16 cellular contexts compared by ENCODE assay signal in genomic region chr2:163715199-163715598, GRCh38. TPM values are rescaled to one million over a fixed set of nuclear protein-coding genes. Genes with fewer than 3 reads are reported as not detected.
DNase-seq lines count a peak whose midpoint lies in the region; ATAC-seq and TF ChIP-seq lines count a peak whose summit lies in the region.
"Had no signal": no experiment of that assay in that cellular context is flagged by ENCODE, and none has a peak within 500 bp of the region (broad histone marks: within the 10 kb centered on the region; RNA-seq: fewer than 3 reads in every experiment).

No MANE protein-coding gene starts in this region.

- CTCF ChIA-PET in MCF 10A (lab: Yijun Ruan, JAX) = no interaction called here
- CTCF ChIA-PET in CD8-positive, alpha-beta T cell (lab: Charles Lee) = no interaction called here

- WGBS in liver = 44% methylated on average over 8 of the region's 8 CpGs

- H3K4me1 ChIP-seq in breast epithelium = no peaks in the 10 kb centered on the region
- H3K4me1 ChIP-seq in liver (ENCODE audit: control insufficient read depth in 4 of 4, insufficient read depth in 4 of 4, low read length in 3 of 4) = peaks cover 2 to 40% (median 31%) of the 10 kb centered on the region in 4 donors
- H3K4me1 ChIP-seq in CD8-positive, alpha-beta T cell (ENCODE audit: insufficient read depth, low read length) = no peaks in the 10 kb centered on the region
- H3K4me1 ChIP-seq: BLaER1 treated with 17β-estradiol and CSF1 and Interleukin-3, amounts not matched to agents 10 nM and 100 nM had no signal

- H3K27ac Mint-ChIP-seq in MCF 10A (ENCODE audit: low read depth, unreplicated experiment) (peak overlapping the region; percentile 7), brain (peak overlapping the region in 4 of 5 experiments; percentile 25 to 93 (median 67))
- H3K27ac Mint-ChIP-seq in CD8-positive, alpha-beta T cell = no peak overlapping the region

- no peak for TF ChIP-seq RAD21 in liver (IDR thresholded peaks at IDR 0.05)

- intact Hi-C loops in MCF 10A (cut with micrococcal nuclease) (no loop called here), breast epithelium (cut with DNase I; ENCODE audit: low total_unique reads) (no loop called here)
- intact Hi-C loops in CD8-positive, alpha-beta T cell (cut with DNase I, micrococcal nuclease) = no loop called here

- no peaks in the 10 kb centered on the region for H3K27me3 Mint-ChIP-seq in MCF 10A (ENCODE audit: insufficient read depth, unreplicated experiment)
- H3K27me3 Mint-ChIP-seq in brain = peaks cover 4% of the 10 kb centered on the region
- H3K27me3 Mint-ChIP-seq in CD8-positive, alpha-beta T cell (ENCODE audit: low read depth) = no peaks in the 10 kb centered on the region

- ATAC-seq in CD8-positive, alpha-beta T cell = no peak
- ATAC-seq: K562 had no signal

- no peak for TF ChIP-seq CTCF in MCF 10A (IDR thresholded peaks at IDR 0.05; ENCODE audit: unreplicated experiment)
- no peak for TF ChIP-seq CTCF in breast epithelium (IDR thresholded peaks at IDR 0.05)
- TF ChIP-seq CTCF in brain (conservative IDR thresholded peaks at IDR 0.05) = no peak
- no peak for TF ChIP-seq CTCF in liver (IDR thresholded peaks at IDR 0.05; ENCODE audit: low read depth, low read length, missing input control)
- TF ChIP-seq CTCF in CD8-positive, alpha-beta T cell (IDR thresholded peaks at IDR 0.05) = no peak

- H3K36me3 ChIP-seq in breast epithelium (no peaks in the 10 kb centered on the region), liver (ENCODE audit: control insufficient read depth in 4 of 4, insufficient read depth in 3 of 4, low read depth in 1 of 4, low read length in 3 of 4) (no peaks in the 10 kb centered on the region)
- no peaks in the 10 kb centered on the region for H3K36me3 ChIP-seq in CD8-positive, alpha-beta T cell (ENCODE audit: insufficient read depth, low read length)
- H3K36me3 ChIP-seq: BLaER1 treated with 17β-estradiol and CSF1 and Interleukin-3, amounts not matched to agents 10 nM and 100 nM; HAP-1; MG63 had no signal

- H3K9me3 Mint-ChIP-seq in MCF 10A (ENCODE audit: unreplicated experiment) = no peaks in the 10 kb centered on the region
- H3K9me3 Mint-ChIP-seq in brain = no peaks in the 10 kb centered on the region
- H3K9me3 Mint-ChIP-seq in CD8-positive, alpha-beta T cell = no peaks in the 10 kb centered on the region

- H3K9ac ChIP-seq in liver (ENCODE audit: low read depth in 1 of 2, low read length in 2 of 2) = no peak overlapping the region
- H3K9ac ChIP-seq: BLaER1 treated with 17β-estradiol and CSF1 and Interleukin-3, amounts not matched to agents 10 nM and 100 nM had no signal

- H3K27ac ChIP-seq in breast epithelium (no peak overlapping the region), liver (ENCODE audit: low read depth in 1 of 2, low read length in 2 of 2) (peak overlapping the region; percentile 26 to 67), substantia nigra (ENCODE audit: low read depth, low read length, poor library complexity, severe bottlenecking) (peak overlapping the region; percentile 67)
- no peak overlapping the region for H3K27ac ChIP-seq in CD8-positive, alpha-beta T cell (ENCODE audit: low read depth, low read length)
- H3K27ac ChIP-seq: BLaER1 treated with 17β-estradiol and CSF1 and Interleukin-3, amounts not matched to agents 10 nM and 100 nM had no signal

- H3K36me3 Mint-ChIP-seq in MCF 10A (ENCODE audit: insufficient read depth, unreplicated experiment) (no peaks in the 10 kb centered on the region), brain (no peaks in the 10 kb centered on the region)
- H3K36me3 Mint-ChIP-seq in CD8-positive, alpha-beta T cell = no peaks in the 10 kb centered on the region

- no TSS peak for BruUV-seq in MCF 10A (replicated peaks; lab: Mats Ljungman, UMichigan)

- POLR2A ChIA-PET in MCF 10A (lab: Yijun Ruan, JAX) = interaction anchor here (0.7 kb wide), 1 partner anchor 14 kb away, joined by 3 read pairs; no protein-coding TSS in a partner anchor
- POLR2A ChIA-PET in CD8-positive, alpha-beta T cell (lab: Charles Lee) = no interaction called here

- no peak for DNase-seq in MCF 10A (ENCODE audit: unreplicated experiment)
- DNase-seq in breast epithelium (ENCODE audit: low spot score in 2 of 2) = no peak
- DNase-seq in substantia nigra (lab: John Stamatoyannopoulos, UW) = peak in 7 of 49 donors; percentile 6 to 51 (median 30)
- no peak for DNase-seq in activated CD4-positive, CD25-positive, alpha-beta regulatory T cell (lab: John Stamatoyannopoulos, UW)
- DNase-seq in erythroblast (lab: John Stamatoyannopoulos, UW) = no peak
- DNase-seq in CD8-positive, alpha-beta T cell = no peak
- DNase-seq: MG63, NCI-H1092 treated with DMSO at 0.1 percent for 48 hours, NCI-H1694 treated with DMSO at 0.1 percent for 48 hours, NCI-H446 treated with DMSO at 0.1 percent for 48 hours, SHP77 treated with DMSO at 0.1 percent for 48 hours had no signal

- no peak overlapping the region for H3K4me3 ChIP-seq in breast epithelium
- H3K4me3 ChIP-seq in liver (ENCODE audit: low read depth in 1 of 3, low read length in 3 of 3) = no peak overlapping the region
- no peak overlapping the region for H3K4me3 ChIP-seq in CD8-positive, alpha-beta T cell (ENCODE audit: low read depth, low read length)
- H3K4me3 ChIP-seq: BLaER1 treated with 17β-estradiol and CSF1 and Interleukin-3, amounts not matched to agents 10 nM and 100 nM; HAP-1; K562; MG63 had no signal

- H3K9me3 ChIP-seq in breast epithelium (no peaks in the 10 kb centered on the region), liver (ENCODE audit: control insufficient read depth in 4 of 4, low read length in 3 of 4) (no peaks in the 10 kb centered on the region)
- H3K9me3 ChIP-seq in CD8-positive, alpha-beta T cell (ENCODE audit: low read length) = no peaks in the 10 kb centered on the region
- H3K9me3 ChIP-seq: BLaER1 treated with 17β-estradiol and CSF1 and Interleukin-3, amounts not matched to agents 10 nM and 100 nM; HAP-1; MG63 had no signal

- H3K4me3 Mint-ChIP-seq in MCF 10A (ENCODE audit: unreplicated experiment) = no peak overlapping the region
- peak overlapping the region; percentile 1 to 82 (median 50) for H3K4me3 Mint-ChIP-seq in brain
- no peak overlapping the region for H3K4me3 Mint-ChIP-seq in CD8-positive, alpha-beta T cell

- peaks cover 25% of the 10 kb centered on the region for H3K4me1 Mint-ChIP-seq in MCF 10A (ENCODE audit: insufficient read depth, unreplicated experiment)
- peaks cover 96% of the 10 kb centered on the region for H3K4me1 Mint-ChIP-seq in brain
- H3K4me1 Mint-ChIP-seq in CD8-positive, alpha-beta T cell (ENCODE audit: low read depth) = no peaks in the 10 kb centered on the region

- H3K27me3 ChIP-seq in breast epithelium (no peaks in the 10 kb centered on the region), liver (ENCODE audit: control insufficient read depth in 4 of 4, insufficient read depth in 4 of 4, low read length in 3 of 4) (no peaks in the 10 kb centered on the region)
- no peaks in the 10 kb centered on the region for H3K27me3 ChIP-seq in CD8-positive, alpha-beta T cell (ENCODE audit: insufficient read depth, low read length)
- H3K27me3 ChIP-seq: BLaER1 treated with 17β-estradiol and CSF1 and Interleukin-3, amounts not matched to agents 10 nM and 100 nM; MG63 had no signal

- TF ChIP-seq POLR2A in breast epithelium (IDR thresholded peaks at IDR 0.05) (no peak), erythroblast (IDR thresholded peaks at IDR 0.05; ENCODE audit: low read length) (no peak)

TF ChIP-seq in liver, 16 proteins besides CTCF, POLR2A, EP300 and RAD21 (continues in another document):
- TF ChIP-seq YY1 (IDR thresholded peaks at IDR 0.05) = peak; percentile 38
- TF ChIP-seq TAF1 (conservative IDR thresholded peaks at IDR 0.05) = no peak
- peak; percentile 30 for TF ChIP-seq HNF4G (IDR thresholded peaks at IDR 0.05)
- no peak for TF ChIP-seq REST (IDR thresholded peaks at IDR 0.05)
- TF ChIP-seq EGR1 (IDR thresholded peaks at IDR 0.05; ENCODE audit: low read depth in 2 of 2) = no peak
- TF ChIP-seq, protein P1, sequence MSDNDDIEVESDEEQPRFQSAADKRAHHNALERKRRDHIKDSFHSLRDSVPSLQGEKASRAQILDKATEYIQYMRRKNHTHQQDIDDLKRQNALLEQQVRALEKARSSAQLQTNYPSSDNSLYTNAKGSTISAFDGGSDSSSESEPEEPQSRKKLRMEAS (IDR thresholded peaks at IDR 0.05) = no peak
- no peak for TF ChIP-seq FOXA1 (IDR thresholded peaks at IDR 0.05)
- peak in 1 of 2 donors; percentile 63 for TF ChIP-seq RXRA (IDR thresholded peaks at IDR 0.05)

RNA-seq across cellular contexts. Expression of gene FIGN, which starts 20.6 kb away (rescaled TPM):
- total RNA-seq in MCF 10A (2022) = 9.0 and 11.7 TPM in 2 replicates
- total RNA-seq in breast epithelium = 10 to 100 TPM in 1 of 3 donors, 1 to 10 TPM in 2; 2.6 to 13.9 (median 5.0) TPM
- polyA plus RNA-seq in brain (ENCODE audit: insufficient read depth, low read depth, low replicate concordance) = 3.6 TPM
- 1 to 10 TPM; 4.9 to 5.4 TPM for total RNA-seq in liver
- 1 to 10 TPM; 1.1 to 7.8 TPM for polyA plus RNA-seq in liver
- not detected for total RNA-seq in CD8-positive, alpha-beta T cell
- polyA plus RNA-seq: K562 had no signal

Comparison
In these comparisons a context has a peak if more than half of its experiments do, and no peak if none do; other contexts are left out.
1. H3K4me3 Mint-ChIP-seq: peak in brain (5 of 5); none in MCF 10A (single experiment) and CD8-positive, alpha-beta T cell (single experiment).
2. H3K27ac ChIP-seq: peak in liver (2 of 2) and substantia nigra (single experiment); none in breast epithelium (0 of 2) and CD8-positive, alpha-beta T cell (single experiment).